17 cellular contexts compared by ENCODE assay signal in genomic region chr19:33261511-33262192, GRCh38. TPM values are rescaled to one million over a fixed set of nuclear protein-coding genes. Genes with fewer than 3 reads are reported as not detected.
A peak's percentile ranks its signal among the peaks of the same experiment; 100 is the strongest.
DNase-seq lines count a peak whose midpoint lies in the region; ATAC-seq, FAIRE-seq and TF ChIP-seq lines count a peak whose summit lies in the region.
"Had no signal": no experiment of that assay in that cellular context is flagged by ENCODE, and none has a peak within 500 bp of the region (broad histone marks: within the 10 kb centered on the region; RNA-seq: fewer than 3 reads in every experiment).

No MANE protein-coding gene starts in this region.

- H2AFZ ChIP-seq in Loucy (ENCODE audit: low read length) (no peak overlapping the region), K562 (ENCODE audit: low read depth, low read length) (no peak overlapping the region)

- POLR2A ChIA-PET in K562 (lab: Yijun Ruan, JAX): interaction anchor here (0.6 to 1.0 kb wide), 2 partner anchors 158 to 230 kb away, joined by 3 read pairs; no protein-coding TSS in a partner anchor

- peak overlapping the region; percentile 74 for H3K9ac ChIP-seq in Loucy (ENCODE audit: low read depth, low read length, poor library complexity, severe bottlenecking)
- H3K9ac ChIP-seq in K562 (ENCODE audit: insufficient read depth in 1 of 2, low read depth in 2 of 2, low read length in 2 of 2): no peak overlapping the region
- H3K9ac ChIP-seq in colonic mucosa (ENCODE audit: low read depth in 2 of 2, low read length in 2 of 2): no peak overlapping the region

- TF ChIP-seq POLR2A in K562 (conservative IDR thresholded peaks at IDR 0.05): no peak

- H3F3A ChIP-seq in Loucy (ENCODE audit: low read depth): peaks cover 3% of the 10 kb centered on the region

- no peaks in the 10 kb centered on the region for H3K36me3 ChIP-seq in Loucy (ENCODE audit: insufficient read depth, low read length)
- H3K36me3 ChIP-seq in K562 (ENCODE audit: control insufficient read depth, insufficient read depth, low read length): no peaks in the 10 kb centered on the region
- no peaks in the 10 kb centered on the region for H3K36me3 ChIP-seq in lower lobe of right lung
- H3K36me3 ChIP-seq in colonic mucosa: no peaks in the 10 kb centered on the region

- no peaks in the 10 kb centered on the region for H3K9me1 ChIP-seq in K562 (ENCODE audit: control insufficient read depth, insufficient read depth, low read length)

- FAIRE-seq in K562 (lab: Jason Lieb, UNC): no peak
- FAIRE-seq in frontal cortex (lab: Jason Lieb, UNC): no peak

- H3K4me1 Mint-ChIP-seq in CD14-positive monocyte: peaks cover 69% of the 10 kb centered on the region

- 12% methylated on average over 14 of the region's 14 CpGs for WGBS in K562 (ENCODE audit: insufficient coverage, low coverage, missing lambda C conversion rate)

- no peaks in the 10 kb centered on the region for H3K9me3 ChIP-seq in Loucy (ENCODE audit: insufficient read depth, low read depth, low read length)
- H3K9me3 ChIP-seq in K562 (replicated peaks; ENCODE audit: control insufficient read depth, insufficient read depth, low read depth, low read length): no peaks in the 10 kb centered on the region
- H3K9me3 ChIP-seq in lower lobe of right lung: no peaks in the 10 kb centered on the region
- H3K9me3 ChIP-seq in colonic mucosa: no peaks in the 10 kb centered on the region
- H3K9me3 ChIP-seq: body of pancreas had no signal

- peaks cover 0 to 4% (median 0%) of the 10 kb centered on the region in 3 donors for H3K27me3 Mint-ChIP-seq in CD14-positive monocyte (ENCODE audit: low read depth in 3 of 3)

- H3K4me3 ChIP-seq in Loucy (ENCODE audit: low read length, poor library complexity, severe bottlenecking) (peak overlapping the region; percentile 57), K562 (no peak overlapping the region), lower lobe of right lung (no peak overlapping the region), colonic mucosa (no peak overlapping the region)
- H3K4me3 ChIP-seq: body of pancreas, lung had no signal

- no peaks in the 10 kb centered on the region for H3K27me3 ChIP-seq in Loucy (ENCODE audit: insufficient read depth, low read length, poor library complexity, severe bottlenecking)
- peaks cover 0 to 34% of the 10 kb centered on the region in 2 experiments; a peak in 2 of 5 replicates for H3K27me3 ChIP-seq in K562 (ENCODE audit: control insufficient read depth in 2 of 2, insufficient read depth in 2 of 2, low read length in 2 of 2)
- H3K27me3 ChIP-seq in lower lobe of right lung (ENCODE audit: low read depth): no peaks in the 10 kb centered on the region
- H3K27me3 ChIP-seq in colonic mucosa: no peaks in the 10 kb centered on the region
- no peaks in the 10 kb centered on the region for H3K27me3 ChIP-seq in foreskin keratinocyte
- H3K27me3 ChIP-seq: body of pancreas had no signal

- BruUV-seq in K562 (replicated peaks; lab: Mats Ljungman, UMichigan): no TSS peak

- H3K4me3 Mint-ChIP-seq in CD14-positive monocyte: peak overlapping the region; percentile 65 to 88

- intact Hi-C loops in CD14-positive monocyte (cut with micrococcal nuclease): loop anchor here (5.0 kb wide), 2 partner anchors 36 to 41 kb away; partner anchors contain the start of gene CEBPA (in 1 of the 2)
- intact Hi-C loops in K562 (cut with micrococcal nuclease): no loop called here
- intact Hi-C loops in lower lobe of right lung (cut with DNase I): no loop called here
- intact Hi-C loops in colonic mucosa (cut with DNase I): no loop called here

- TF ChIP-seq RAD21 in K562 (CRISPR knock-in tag; conservative IDR thresholded peaks at IDR 0.05 in 1 of 2, IDR thresholded peaks at IDR 0.05 in 1 of 2): no peak

- TF ChIP-seq CTCF in CD14-positive monocyte (IDR thresholded peaks at IDR 0.05) (no peak), Loucy (conservative IDR thresholded peaks at IDR 0.05; ENCODE audit: low read length) (no peak), K562 (IDR thresholded peaks at IDR 0.05 in 2 of 3, conservative IDR thresholded peaks at IDR 0.05 in 1 of 3; ENCODE audit: insufficient read depth in 2 of 3, low read depth in 1 of 3, low read length in 3 of 3) (no peak), lower lobe of right lung (IDR thresholded peaks at IDR 0.05) (no peak), colonic mucosa (IDR thresholded peaks at IDR 0.05) (no peak), GM10266 (IDR thresholded peaks at IDR 0.05; ENCODE audit: control insufficient read depth, insufficient read depth, low read depth, missing control alignments) (no peak), foreskin keratinocyte (conservative IDR thresholded peaks at IDR 0.05) (no peak)

- no peaks in the 10 kb centered on the region for H3K9me2 ChIP-seq in Loucy (replicated peaks; ENCODE audit: low read depth, low read length)

- H3K27ac ChIP-seq in K562 (ENCODE audit: extremely low read depth, low read depth, low read length) (no peak overlapping the region), lower lobe of right lung (peak overlapping the region; percentile 71), colonic mucosa (no peak overlapping the region), foreskin keratinocyte (no peak overlapping the region)

- H3K79me2 ChIP-seq in Loucy (ENCODE audit: insufficient read depth, low read length) (no peaks in the 10 kb centered on the region), K562 (ENCODE audit: control insufficient read depth, insufficient read depth, low read length) (no peaks in the 10 kb centered on the region)

- CTCF ChIA-PET in K562 (lab: Yijun Ruan, JAX; ENCODE audit: low intra/inter-chr PET ratio): no interaction called here

- H3K36me3 Mint-ChIP-seq in CD14-positive monocyte: peaks cover 0 to 4% of the 10 kb centered on the region in 2 donors

- no peak for DNase-seq in CD14-positive monocyte (ENCODE audit: low spot score)
- DNase-seq in K562 (ENCODE audit: extremely low read depth in 1 of 4, low spot score in 3 of 4): no peak
- no peak for DNase-seq in lower lobe of right lung
- DNase-seq in colonic mucosa: no peak
- no peak for DNase-seq in GM10266 (ENCODE audit: extremely low spot score)
- DNase-seq in frontal cortex (ENCODE audit: low spot score in 2 of 2): no peak
- no peak for DNase-seq in foreskin keratinocyte
- DNase-seq: activated B cell treated with CpG ODN at 0.5 μM for 24 hours; activated naive CD4-positive, alpha-beta T cell treated with Interleukin-2 at 50 U/mL for 16 hours; effector memory CD4-positive, alpha-beta T cell; naive thymus-derived CD8-positive, alpha-beta T cell; NCI-H1930; NCI-H510A treated with DMSO at 0.1 percent for 48 hours; PC-3 had no signal

- in situ Hi-C loops in K562 (cut with MboI): no loop called here

- H4K20me1 ChIP-seq in Loucy (ENCODE audit: insufficient read depth, low read length, poor library complexity, severe bottlenecking) (no peaks in the 10 kb centered on the region), K562 (replicated peaks; ENCODE audit: control insufficient read depth, insufficient read depth, low read length) (no peaks in the 10 kb centered on the region)

- peak; percentile 50 for ATAC-seq in K562
- ATAC-seq in lower lobe of right lung: peak; percentile 18 to 50
- ATAC-seq in foreskin keratinocyte: no peak
- ATAC-seq: body of pancreas, PC-3 had no signal

- H3K27ac Mint-ChIP-seq in CD14-positive monocyte: peak overlapping the region; percentile 87 to 96 (median 93)
- H3K27ac Mint-ChIP-seq: activated B cell treated with CpG ODN at 0.5 μM for 24 hours had no signal

- H3K4me1 ChIP-seq in Loucy (ENCODE audit: insufficient read depth, low read length, poor library complexity, severe bottlenecking) (peaks cover 51% of the 10 kb centered on the region), K562 (replicated peaks in 1 of 2; ENCODE audit: control insufficient read depth in 2 of 2, insufficient read depth in 2 of 2, low read length in 2 of 2) (peaks cover 5 to 25% of the 10 kb centered on the region in 2 experiments; a peak in 4 of 5 replicates), lower lobe of right lung (peaks cover 24% of the 10 kb centered on the region), colonic mucosa (no peaks in the 10 kb centered on the region), foreskin keratinocyte (no peaks in the 10 kb centered on the region)
- H3K4me1 ChIP-seq: body of pancreas had no signal

- peak overlapping the region; percentile 77 for H3K4me2 ChIP-seq in Loucy (ENCODE audit: low read depth, low read length, poor library complexity, severe bottlenecking)
- H3K4me2 ChIP-seq in K562 (ENCODE audit: insufficient read depth, low read length): no peak overlapping the region

- H3K9me3 Mint-ChIP-seq in CD14-positive monocyte: peaks cover 0 to 5% (median 2%) of the 10 kb centered on the region in 7 donors

- TF ChIP-seq EP300 in K562 (IDR thresholded peaks at IDR 0.05; ENCODE audit: low read length): no peak

RNA-seq across cellular contexts. Expression of gene SLC7A10, which starts 36.0 kb away (rescaled TPM):
- not detected for polyA plus RNA-seq in CD14-positive monocyte
- total RNA-seq in K562 (2011; cell fraction: chromatin; rRNA removed; ENCODE audit: low replicate concordance): not detected in 2 replicates
- not detected in 2 replicates for total RNA-seq in K562 (2011; cell fraction: nucleolus; rRNA removed)
- total RNA-seq in K562 (2011; cell fraction: nucleoplasm; rRNA removed): not detected in 2 replicates
- total RNA-seq in K562 (2014; rRNA removed): not detected in 2 replicates
- not detected in 2 replicates for total RNA-seq in K562 (2014; rRNA removed; fragmentation: Illumina TruSeq; extraction: Trizol)
- not detected in 2 replicates for total RNA-seq in K562 (2015; rRNA removed; fragmentation: Illumina TruSeq; extraction: Trizol)
- not detected in 2 replicates for total RNA-seq in K562 (2021)
- not detected in 2 replicates for polyA plus RNA-seq in K562 (2011; rRNA removed)
- not detected in 2 replicates for polyA plus RNA-seq in K562 (2011; cell fraction: cytosol; rRNA removed)
- not detected in 2 replicates for polyA plus RNA-seq in K562 (2011; cell fraction: nucleus; rRNA removed)
- polyA plus RNA-seq in K562 (2012): not detected in 2 replicates
- not detected in 2 replicates for polyA plus RNA-seq in K562 (2014; fragmentation: Illumina TruSeq; extraction: Trizol)
- polyA plus RNA-seq in K562 (2014; fragmentation: Nextera tagmentation; extraction: Ambion mirVana): under 1 TPM in 1 of 2 experiments, not detected in 1; 0.07 TPM
- not detected in 2 replicates for polyA plus RNA-seq in K562 (2014; rRNA removed)
- not detected in 2 replicates for polyA minus RNA-seq in K562 (2011; rRNA and poly(A)+ RNA removed)
- not detected in 2 replicates for polyA minus RNA-seq in K562 (2011; cell fraction: cytosol; rRNA and poly(A)+ RNA removed)
- polyA minus RNA-seq in K562 (2011; cell fraction: nucleus; rRNA and poly(A)+ RNA removed): not detected in 2 replicates
- total RNA-seq in lower lobe of right lung: 0.62 TPM
- not detected for total RNA-seq in colonic mucosa
- total RNA-seq in frontal cortex: 0.41 TPM
- not detected in 2 replicates for total RNA-seq in foreskin keratinocyte
- not detected in 2 replicates for polyA plus RNA-seq in foreskin keratinocyte
- total RNA-seq: activated B cell treated with CpG ODN at 0.5 μM for 24 hours; naive thymus-derived CD8-positive, alpha-beta T cell; PC-3 had no signal
- polyA plus RNA-seq: naive thymus-derived CD8-positive, alpha-beta T cell had no signal

RNA-seq across cellular contexts. Expression of gene CEBPA, which starts 40.7 kb away (rescaled TPM):
- 10 to 100 TPM; 17.9 to 47.5 TPM for polyA plus RNA-seq in CD14-positive monocyte
- 0.35 and 0.44 TPM in 2 replicates for total RNA-seq in K562 (2011; cell fraction: chromatin; rRNA removed; ENCODE audit: low replicate concordance)
- total RNA-seq in K562 (2011; cell fraction: nucleolus; rRNA removed): 0.67 and 1.3 TPM in 2 replicates
- 0.59 and 0.61 TPM in 2 replicates for total RNA-seq in K562 (2011; cell fraction: nucleoplasm; rRNA removed)
- 0.57 and 0.59 TPM in 2 replicates for total RNA-seq in K562 (2014; rRNA removed)
- 0.07 and 0.13 TPM in 2 replicates for total RNA-seq in K562 (2014; rRNA removed; fragmentation: Illumina TruSeq; extraction: Trizol)
- total RNA-seq in K562 (2015; rRNA removed; fragmentation: Illumina TruSeq; extraction: Trizol): 0.11 TPM in 1 of 2 replicates, not detected in the other
- 0.49 and 0.53 TPM in 2 replicates for total RNA-seq in K562 (2021)
- polyA plus RNA-seq in K562 (2011; rRNA removed): 0.15 and 0.20 TPM in 2 replicates
- polyA plus RNA-seq in K562 (2011; cell fraction: cytosol; rRNA removed): 0.19 and 0.73 TPM in 2 replicates
- polyA plus RNA-seq in K562 (2011; cell fraction: nucleus; rRNA removed): 0.17 and 0.23 TPM in 2 replicates
- polyA plus RNA-seq in K562 (2012): 0.12 and 0.51 TPM in 2 replicates
- 0.15 and 0.21 TPM in 2 replicates for polyA plus RNA-seq in K562 (2014; fragmentation: Illumina TruSeq; extraction: Trizol)
- polyA plus RNA-seq in K562 (2014; fragmentation: Nextera tagmentation; extraction: Ambion mirVana): under 1 TPM in 1 of 2 experiments, not detected in 1; 0.03 TPM
- polyA plus RNA-seq in K562 (2014; rRNA removed): 0.15 and 0.26 TPM in 2 replicates
- 0.18 and 0.24 TPM in 2 replicates for polyA minus RNA-seq in K562 (2011; rRNA and poly(A)+ RNA removed)
- not detected in 2 replicates for polyA minus RNA-seq in K562 (2011; cell fraction: cytosol; rRNA and poly(A)+ RNA removed)
- polyA minus RNA-seq in K562 (2011; cell fraction: nucleus; rRNA and poly(A)+ RNA removed): 0.40 and 0.67 TPM in 2 replicates
- total RNA-seq in lower lobe of right lung: 75.1 TPM
- 10 to 100 TPM; 67.1 to 76.4 TPM for total RNA-seq in colonic mucosa
- 1.6 TPM for total RNA-seq in frontal cortex
- 1.4 TPM in 2 replicates for total RNA-seq in foreskin keratinocyte
- polyA plus RNA-seq in foreskin keratinocyte: 1.3 and 1.5 TPM in 2 replicates

Comparison
In these comparisons a context has a peak if more than half of its experiments do, and no peak if none do; other contexts are left out.
1. RNA of gene CEBPA, which starts 40.7 kb away (total RNA-seq): 67.1 to 76.4 TPM in colonic mucosa and 75.1 TPM in lower lobe of right lung (single experiment); 1.6 TPM in frontal cortex (single experiment), 1.4 TPM in foreskin keratinocyte and 0.07 to 1.3 TPM in K562; every median in the first group is over 10 times any median in the second.
2. intact Hi-C loops: an anchor here in CD14-positive monocyte (5.0 kb wide); none called in K562, lower lobe of right lung and colonic mucosa.